Comparison of ENCODE assay signal across 23 cellular contexts in genomic region chr2:195929531-195929930, GRCh38.
"Had no signal": no experiment of that assay in that cellular context is flagged by ENCODE, and none has a peak within 500 bp of the region (broad histone marks: within the 10 kb centered on the region; RNA-seq: fewer than 3 reads in every experiment).

No MANE protein-coding gene starts in this region.

- H3K27ac ChIP-seq: epithelial cell of prostate, esophagus squamous epithelium, gastroesophageal sphincter, heart left ventricle, hepatocyte, left lung, lower lobe of right lung had no signal

- DNase-seq: cortex of kidney; effector CD8-positive, alpha-beta T cell; effector memory CD8-positive, alpha-beta T cell; endodermal cell; erythroblast; esophagus squamous epithelium; foreskin fibroblast; heart left ventricle; hypothalamus; immature natural killer cell; kidney; kidney glomerular epithelial cell; left colon; left lung; left ventricle myocardium superior; lower lobe of right lung; mesenchymal stem cell; naive thymus-derived CD4-positive, alpha-beta T cell; natural killer cell had no signal

- H3K36me3 ChIP-seq: esophagus squamous epithelium, gastroesophageal sphincter, heart left ventricle, left lung, lower lobe of right lung had no signal

- H3K27me3 ChIP-seq: esophagus squamous epithelium, gastroesophageal sphincter, heart left ventricle, hepatocyte, left lung had no signal

- H3K4me3 ChIP-seq: esophagus squamous epithelium, gastroesophageal sphincter, heart left ventricle, hepatocyte, left lung, lower lobe of right lung had no signal

- ATAC-seq: effector memory CD8-positive, alpha-beta T cell; esophagus mucosa; gastroesophageal sphincter; heart left ventricle; left colon; left lung; left ventricle myocardium superior; lower lobe of right lung; naive thymus-derived CD4-positive, alpha-beta T cell; natural killer cell had no signal

- H3K9me3 ChIP-seq: esophagus squamous epithelium, gastroesophageal sphincter, left lung, lower lobe of right lung had no signal

- H3K4me1 ChIP-seq: esophagus squamous epithelium, gastroesophageal sphincter, heart left ventricle, left lung, lower lobe of right lung had no signal
